Comparison of ENCODE assay signal across 1 cellular context in genomic region chr14:77416098-77416497, GRCh38. TPM values are rescaled to one million over a fixed set of nuclear protein-coding genes. Genes with fewer than 3 reads are reported as not detected.
"Had no signal": no experiment of that assay in that cellular context is flagged by ENCODE, and none has a peak within 500 bp of the region (broad histone marks: within the 10 kb centered on the region; RNA-seq: fewer than 3 reads in every experiment).

No MANE protein-coding gene starts in this region.

RNA-seq across cellular contexts. Expression of gene SAMD15, which starts 38.9 kb away (rescaled TPM):
- total RNA-seq: T-helper 1 cell treated with Interleukin-12 subunit alpha and Interleukin-12 subunit beta and Interleukin-4 antibody, amounts not matched to agents 30 ng/mL and 1 ng/mL, for 36 hours had no signal
